8 cellular contexts compared by ENCODE assay signal in the genomic region with DNA sequence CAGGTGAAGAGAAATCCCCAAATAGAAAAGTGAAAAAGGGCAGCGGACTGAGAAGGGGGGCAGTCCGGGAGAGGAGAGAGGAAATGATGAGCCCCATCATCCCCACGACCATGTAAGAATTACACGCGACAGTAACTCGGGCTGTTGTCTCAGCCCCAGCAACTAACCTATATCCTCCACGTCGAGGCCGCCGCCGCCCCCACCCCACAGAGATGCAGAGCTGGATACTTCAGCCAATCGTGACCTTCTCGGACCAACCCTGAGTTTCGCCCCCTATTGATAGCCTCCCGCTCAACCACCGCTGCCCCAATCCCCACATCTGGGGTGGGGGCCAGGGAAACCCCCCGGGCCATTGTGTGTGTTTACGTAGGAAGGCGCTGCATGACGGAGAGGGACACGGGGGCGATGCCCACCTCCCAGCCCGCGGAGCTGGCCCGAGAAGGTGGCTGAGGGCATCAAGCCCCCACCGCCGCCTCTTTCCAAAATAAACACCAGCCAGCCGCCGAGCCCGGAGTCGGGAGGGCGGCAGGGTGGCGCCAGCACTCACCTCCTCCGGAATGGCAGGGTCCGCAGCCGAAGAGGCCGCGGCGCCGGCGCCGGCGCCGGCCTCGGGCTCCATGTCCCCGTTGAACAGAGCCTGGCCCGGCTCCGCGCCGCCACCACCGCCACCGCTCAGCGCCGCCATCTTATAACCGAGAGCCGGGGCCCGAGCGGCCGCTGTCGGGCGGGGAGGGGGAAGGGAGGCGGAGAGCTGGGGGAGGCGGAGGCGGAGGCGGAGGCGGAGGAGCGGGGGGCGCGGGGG. TPM values are rescaled to one million over a fixed set of nuclear protein-coding genes. Genes with fewer than 3 reads are reported as not detected.
DNase-seq lines count a peak whose midpoint lies in the region; ATAC-seq and TF ChIP-seq lines count a peak whose summit lies in the region.

No MANE protein-coding gene starts in this region.

- no peaks in the 10 kb centered on the region for H3K9me3 Mint-ChIP-seq in activated naive CD8-positive, alpha-beta T cell treated with anti-CD3 and anti-CD28 coated beads, Interleukin-2, amount 10 ng/mL, durations not matched to agents 7 days and 5 days
- H3K9me3 Mint-ChIP-seq in type B pancreatic cell = no peaks in the 10 kb centered on the region

- peaks cover 12% of the 10 kb centered on the region for H3K4me1 Mint-ChIP-seq in activated naive CD8-positive, alpha-beta T cell treated with anti-CD3 and anti-CD28 coated beads, Interleukin-2, amount 10 ng/mL, durations not matched to agents 7 days and 5 days
- peaks cover 3% of the 10 kb centered on the region for H3K4me1 Mint-ChIP-seq in type B pancreatic cell (ENCODE audit: unreplicated experiment)

- H3K79me2 ChIP-seq in Loucy (ENCODE audit: insufficient read depth, low read length) = peaks cover 53% of the 10 kb centered on the region

- peak overlapping the region; percentile 98 for H2AFZ ChIP-seq in Loucy (ENCODE audit: low read length)

- no peaks in the 10 kb centered on the region for H3K27me3 ChIP-seq in GM06990 (replicated peaks; ENCODE audit: control insufficient read depth, insufficient read depth, low read length)
- no peaks in the 10 kb centered on the region for H3K27me3 ChIP-seq in H7 (ENCODE audit: control insufficient read depth, insufficient read depth, low read length)
- no peaks in the 10 kb centered on the region for H3K27me3 ChIP-seq in Loucy (ENCODE audit: insufficient read depth, low read length, poor library complexity, severe bottlenecking)
- no peaks in the 10 kb centered on the region for H3K27me3 ChIP-seq in cardiac muscle cell

- H3K9me3 ChIP-seq in Loucy (ENCODE audit: insufficient read depth, low read depth, low read length) (no peaks in the 10 kb centered on the region), cardiac muscle cell (ENCODE audit: low read depth) (no peaks in the 10 kb centered on the region)

- H3K27ac ChIP-seq in cardiac muscle cell = peak overlapping the region; percentile 97

- ATAC-seq in SK-N-SH treated with all-trans-retinoic acid at 6 μM for 48 hours = peak; percentile 90
- peak; percentile 76 for ATAC-seq in activated naive CD8-positive, alpha-beta T cell treated with anti-CD3 and anti-CD28 coated beads, Interleukin-2, amount 10 ng/mL, durations not matched to agents 7 days and 5 days (ENCODE audit: low read depth)

- TF ChIP-seq CTCF in GM06990 (IDR thresholded peaks at IDR 0.05; ENCODE audit: insufficient read depth, low read length, poor library complexity, severe bottlenecking) = peak; percentile 58
- peak; percentile 55 for TF ChIP-seq CTCF in Loucy (conservative IDR thresholded peaks at IDR 0.05; ENCODE audit: low read length)
- TF ChIP-seq CTCF in cardiac muscle cell (IDR thresholded peaks at IDR 0.05; ENCODE audit: low read depth, low read length) = peak; percentile 49
- TF ChIP-seq CTCF in type B pancreatic cell (conservative IDR thresholded peaks at IDR 0.05) = peak; percentile 57

- H3F3A ChIP-seq in Loucy (ENCODE audit: low read depth) = no peaks in the 10 kb centered on the region

- H4K20me1 ChIP-seq in Loucy (ENCODE audit: insufficient read depth, low read length, poor library complexity, severe bottlenecking) = peaks cover 31% of the 10 kb centered on the region

- H3K4me3 ChIP-seq in GM06990 (replicated peaks; ENCODE audit: low read depth, low read length) = peak overlapping the region; percentile 91
- H3K4me3 ChIP-seq in H7 (ENCODE audit: insufficient read depth, low read depth, low read length) = peak overlapping the region; percentile 95
- peak overlapping the region; percentile 92 for H3K4me3 ChIP-seq in Loucy (ENCODE audit: low read length, poor library complexity, severe bottlenecking)
- H3K4me3 ChIP-seq in cardiac muscle cell = peak overlapping the region; percentile 70

- H3K9me2 ChIP-seq in Loucy (replicated peaks; ENCODE audit: low read depth, low read length) = no peaks in the 10 kb centered on the region

- peak overlapping the region; percentile 89 for H3K4me2 ChIP-seq in Loucy (ENCODE audit: low read depth, low read length, poor library complexity, severe bottlenecking)

- no peak overlapping the region for H3K4me3 Mint-ChIP-seq in activated naive CD8-positive, alpha-beta T cell treated with anti-CD3 and anti-CD28 coated beads, Interleukin-2, amount 10 ng/mL, durations not matched to agents 7 days and 5 days
- H3K4me3 Mint-ChIP-seq in type B pancreatic cell = no peak overlapping the region

- H3K27me3 Mint-ChIP-seq in activated naive CD8-positive, alpha-beta T cell treated with anti-CD3 and anti-CD28 coated beads, Interleukin-2, amount 10 ng/mL, durations not matched to agents 7 days and 5 days = no peaks in the 10 kb centered on the region
- peaks cover 3% of the 10 kb centered on the region for H3K27me3 Mint-ChIP-seq in type B pancreatic cell

- no peak overlapping the region for H3K27ac Mint-ChIP-seq in activated naive CD8-positive, alpha-beta T cell treated with anti-CD3 and anti-CD28 coated beads, Interleukin-2, amount 10 ng/mL, durations not matched to agents 7 days and 5 days
- H3K27ac Mint-ChIP-seq in type B pancreatic cell = no peak overlapping the region

- H3K36me3 Mint-ChIP-seq in activated naive CD8-positive, alpha-beta T cell treated with anti-CD3 and anti-CD28 coated beads, Interleukin-2, amount 10 ng/mL, durations not matched to agents 7 days and 5 days = peaks cover 5% of the 10 kb centered on the region
- H3K36me3 Mint-ChIP-seq in type B pancreatic cell = no peaks in the 10 kb centered on the region

- H3K4me1 ChIP-seq in Loucy (ENCODE audit: insufficient read depth, low read length, poor library complexity, severe bottlenecking) = peaks cover 39% of the 10 kb centered on the region
- H3K4me1 ChIP-seq in cardiac muscle cell (ENCODE audit: low read depth) = peaks cover 14% of the 10 kb centered on the region

- POLR2A ChIA-PET in activated naive CD8-positive, alpha-beta T cell treated with anti-CD3 and anti-CD28 coated beads, Interleukin-2, amount 10 ng/mL, durations not matched to agents 7 days and 5 days (lab: Charles Lee) = interaction anchor here (0.6 to 2.1 kb wide), 6 partner anchors 12 to 602 kb away, joined by 3 to 17 read pairs (median 4); partner anchors contain the start of gene MRPS33

- H3K9ac ChIP-seq in Loucy (ENCODE audit: low read depth, low read length, poor library complexity, severe bottlenecking) = peak overlapping the region; percentile 94

- H3K36me3 ChIP-seq in GM06990 (ENCODE audit: control insufficient read depth, insufficient read depth, low read length) = no peaks in the 10 kb centered on the region
- no peaks in the 10 kb centered on the region for H3K36me3 ChIP-seq in H7 (replicated peaks; ENCODE audit: control insufficient read depth, insufficient read depth, low read length)
- no peaks in the 10 kb centered on the region for H3K36me3 ChIP-seq in Loucy (ENCODE audit: insufficient read depth, low read length)
- no peaks in the 10 kb centered on the region for H3K36me3 ChIP-seq in cardiac muscle cell

- DNase-seq in GM06990 (ENCODE audit: extremely low read depth, insufficient read length) = peak; percentile 83
- DNase-seq in H7 = peak; percentile 87
- DNase-seq in activated naive CD8-positive, alpha-beta T cell treated with anti-CD3 and anti-CD28 coated beads, Interleukin-2, amount 10 ng/mL, durations not matched to agents 7 days and 5 days = peak; percentile 85
- peak; percentile 57 to 82 for DNase-seq in cardiac muscle cell (ENCODE audit: low read depth in 1 of 2, low spot score in 1 of 2)
- peak; percentile 83 for DNase-seq in pons (ENCODE audit: low spot score)
- DNase-seq in type B pancreatic cell (ENCODE audit: extremely low spot score, unreplicated experiment) = peak; percentile 84

TF ChIP-seq in SK-N-SH treated with all-trans-retinoic acid at 6 μM for 48 hours, 23 proteins besides CTCF, POLR2A, EP300 and RAD21 (continues in another document):
- TF ChIP-seq CREB5 (CRISPR knock-in tag; IDR thresholded peaks at IDR 0.05; ENCODE audit: low read depth) (no peak), ZNF70 (CRISPR knock-in tag; IDR thresholded peaks at IDR 0.05) (no peak), CSDC2 (CRISPR knock-in tag; IDR thresholded peaks at IDR 0.05) (no peak), PATZ1 (CRISPR knock-in tag; IDR thresholded peaks at IDR 0.05; ENCODE audit: borderline replicate concordance) (peak; percentile 97), TCF4 (CRISPR knock-in tag; IDR thresholded peaks at IDR 0.05; ENCODE audit: borderline replicate concordance) (peak; percentile 35; the same call in 1 of the 2 replicates), ISL1 (CRISPR knock-in tag; IDR thresholded peaks at IDR 0.05) (no peak), OSR1 (CRISPR knock-in tag; IDR thresholded peaks at IDR 0.05) (no peak), ZFP3 (CRISPR knock-in tag; IDR thresholded peaks at IDR 0.05) (0 out of 2 replicates have a peak, but pooled peaks have one; percentile 45)

RNA-seq across cellular contexts. Expression of gene BRAF, which starts 0.5 kb away (rescaled TPM):
- 7.7 and 11.6 TPM in 2 replicates for total RNA-seq in H7 (2014; rRNA removed; shearing (Covaris generic))
- total RNA-seq in activated naive CD8-positive, alpha-beta T cell treated with anti-CD3 and anti-CD28 coated beads, Interleukin-2, amount 10 ng/mL, durations not matched to agents 7 days and 5 days = 10 to 100 TPM; 34.4 to 39.4 TPM
- total RNA-seq in cardiac muscle cell = 15.5 and 34.8 TPM in 2 replicates
- polyA plus RNA-seq in cardiac muscle cell = 15.5 TPM in 2 replicates
- 29.6 and 34.4 TPM in 2 replicates for total RNA-seq in type B pancreatic cell (ENCODE audit: low replicate concordance)

Comparison
In these comparisons a context has a peak if more than half of its experiments do, and no peak if none do; other contexts are left out.
1. Peak in every context shown above with its lines: DNase-seq, ATAC-seq, H3K4me3 ChIP-seq and H3K27ac ChIP-seq.